ENCODE assay signal across 1 cellular context in genomic region chr1:53366901-53367502, GRCh38.
TF ChIP-seq lines count a peak whose summit lies in the region.

No MANE protein-coding gene starts in this region.

TF ChIP-seq in GM12878, 131 proteins besides CTCF, POLR2A, EP300 and RAD21 (continued from another document):
- TF ChIP-seq STAT3 (IDR thresholded peaks at IDR 0.05; ENCODE audit: low read depth, low read length) (no peak), BRCA1 (IDR thresholded peaks at IDR 0.05; ENCODE audit: low read depth, low read length) (no peak), TCF7 (IDR thresholded peaks at IDR 0.05; ENCODE audit: borderline replicate concordance) (no peak), WRNIP1 (IDR thresholded peaks at IDR 0.05; ENCODE audit: borderline replicate concordance, low read depth, low read length) (no peak), BHLHE40 (IDR thresholded peaks at IDR 0.05; ENCODE audit: borderline replicate concordance in 1 of 2, low read depth in 2 of 2, low read length in 1 of 2) (no peak)
